In genomic region chr1:228798047-228798446, GRCh38 we compare ENCODE assay signal across 16 cellular contexts.
"Had no signal": no experiment of that assay in that cellular context is flagged by ENCODE, and none has a peak within 500 bp of the region (broad histone marks: within the 10 kb centered on the region; RNA-seq: fewer than 3 reads in every experiment).

No MANE protein-coding gene starts in this region.

- H3K4me3 ChIP-seq: ascending aorta, dorsolateral prefrontal cortex, heart right ventricle, left ventricle myocardium inferior, pancreas, SK-N-MC, tibial artery had no signal

- H3K27me3 ChIP-seq: ascending aorta, dorsolateral prefrontal cortex, pancreas, tibial artery had no signal

- H3K36me3 ChIP-seq: ascending aorta, heart right ventricle, left ventricle myocardium inferior, pancreas, tibial artery had no signal

- H3K27me3 Mint-ChIP-seq: memory B cell had no signal

- H3K9me3 ChIP-seq: ascending aorta, pancreas, tibial artery had no signal

- H3K27ac Mint-ChIP-seq: memory B cell; stimulated activated effector memory CD8-positive, alpha-beta T cell treated with anti-CD3 and anti-CD28 coated beads, Interleukin-12 subunit alpha, Interleukin-12 subunit beta, amount 100 ng/mL, for 72 hours had no signal

- H3K4me1 ChIP-seq: ascending aorta, left ventricle myocardium inferior, tibial artery had no signal

- ATAC-seq: activated CD4-positive, CD25-positive, alpha-beta regulatory T cell treated with anti-CD3 and anti-CD28 coated beads, Interleukin-2, amount 50 U/mL, for 24 hours; heart right ventricle; pancreas; stimulated activated effector memory CD8-positive, alpha-beta T cell treated with anti-CD3 and anti-CD28 coated beads, Interleukin-12 subunit alpha, Interleukin-12 subunit beta, amount 100 ng/mL, for 72 hours had no signal

- H3K9me3 Mint-ChIP-seq: neural crest cell had no signal

- H3K4me3 Mint-ChIP-seq: memory B cell; neural crest cell; stimulated activated effector memory CD8-positive, alpha-beta T cell treated with anti-CD3 and anti-CD28 coated beads, Interleukin-12 subunit alpha, Interleukin-12 subunit beta, amount 100 ng/mL, for 72 hours had no signal

- H3K36me3 Mint-ChIP-seq: memory B cell; stimulated activated effector memory CD8-positive, alpha-beta T cell treated with anti-CD3 and anti-CD28 coated beads, Interleukin-12 subunit alpha, Interleukin-12 subunit beta, amount 100 ng/mL, for 72 hours had no signal

- H3K27ac ChIP-seq: ascending aorta, dorsolateral prefrontal cortex, heart right ventricle, left ventricle myocardium inferior, pancreas, SK-N-MC, tibial artery had no signal

- DNase-seq: activated CD4-positive, alpha-beta T cell treated with anti-CD3 and anti-CD28 coated beads, Interleukin-2, amount 50 U/mL, for 4 hours; dorsolateral prefrontal cortex; foreskin melanocyte; heart right ventricle; kidney; left ventricle myocardium inferior; pancreas; small intestine; T-helper 2 cell; tibial artery had no signal

- H3K4me1 Mint-ChIP-seq: memory B cell had no signal
